22 cellular contexts compared by ENCODE assay signal in genomic region chr4:7342581-7343352, GRCh38.
DNase-seq lines count a peak whose midpoint lies in the region; ATAC-seq and TF ChIP-seq lines count a peak whose summit lies in the region.
"Had no signal": no experiment of that assay in that cellular context is flagged by ENCODE, and none has a peak within 500 bp of the region (broad histone marks: within the 10 kb centered on the region; RNA-seq: fewer than 3 reads in every experiment).

No MANE protein-coding gene starts in this region.

- peaks cover 13% of the 10 kb centered on the region for H3K27me3 ChIP-seq in IMR-90 (ENCODE audit: control insufficient read depth, insufficient read depth, low read length)

- H3K27ac Mint-ChIP-seq in nephron progenitor cell = peak overlapping the region; percentile 40
- no peak overlapping the region for H3K27ac Mint-ChIP-seq in activated CD4-positive, alpha-beta T cell treated with anti-CD3 and anti-CD28 coated beads for 36 hours
- H3K27ac Mint-ChIP-seq: CD14-positive monocyte, IgD-negative memory B cell had no signal

- H3K36me3 ChIP-seq in IMR-90 (ENCODE audit: control insufficient read depth, insufficient read depth, low read length) = no peaks in the 10 kb centered on the region

- DNase-seq in COR-L47 (lab: John Stamatoyannopoulos, UW) (peak; percentile 24), IMR-90 (no peak), cerebellum (ENCODE audit: low spot score) (peak; percentile 78), nephron progenitor cell (no peak), putamen (ENCODE audit: low spot score) (no peak)
- no peak for DNase-seq in activated CD4-positive, alpha-beta T cell treated with anti-CD3 and anti-CD28 coated beads for 36 hours
- DNase-seq: ACHN, AML-193, Calu3, DMS79 treated with DMSO at 0.1 percent for 48 hours, Kasumi-1, MM.1S, NCI-H1105 treated with DMSO at 0.1 percent for 48 hours, NCI-H1694 treated with DMSO at 0.1 percent for 48 hours, NCI-H2171 treated with DMSO at 0.1 percent for 48 hours, NCI-H446 treated with DMSO at 0.1 percent for 48 hours, NCI-H82 had no signal

- H3K4me3 Mint-ChIP-seq in nephron progenitor cell = no peak overlapping the region
- no peak overlapping the region for H3K4me3 Mint-ChIP-seq in activated CD4-positive, alpha-beta T cell treated with anti-CD3 and anti-CD28 coated beads for 36 hours
- H3K4me3 Mint-ChIP-seq: CD14-positive monocyte, IgD-negative memory B cell had no signal

- H2AK9ac ChIP-seq in IMR-90 (replicated peaks; ENCODE audit: low read depth, low read length, poor library complexity) = peak overlapping the region; percentile 50

- H4K8ac ChIP-seq in IMR-90 (ENCODE audit: low read depth in 2 of 2, low read length in 2 of 2) = no peak overlapping the region

- in situ Hi-C loops in IMR-90 (cut with MboI; ENCODE audit: low sequenced_read_pairs) = no loop called here

- ATAC-seq in IMR-90 (ENCODE audit: low read depth) = no peak
- no peak for ATAC-seq in activated CD4-positive, alpha-beta T cell treated with anti-CD3 and anti-CD28 coated beads for 36 hours
- ATAC-seq in GM19023 (IDR thresholded peaks at IDR 0.05; ENCODE audit: unreplicated experiment) = no peak
- ATAC-seq: HCT116 had no signal

- 78% methylated on average over 15 of the region's 21 CpGs; no CpG with 5 or more reads in 1 of the 2 experiments for WGBS in IMR-90 (ENCODE audit: extremely low coverage in 2 of 2, insufficient read length in 1 of 2), 2 experiments

- peaks cover 3% of the 10 kb centered on the region for H3K27me3 Mint-ChIP-seq in nephron progenitor cell (ENCODE audit: low read depth, poor library complexity)
- H3K27me3 Mint-ChIP-seq in activated CD4-positive, alpha-beta T cell treated with anti-CD3 and anti-CD28 coated beads for 36 hours = no peaks in the 10 kb centered on the region
- H3K27me3 Mint-ChIP-seq: IgD-negative memory B cell had no signal

- peak overlapping the region; percentile 14 for H2AFZ ChIP-seq in IMR-90 (replicated peaks; ENCODE audit: low read length, poor library complexity)

- no peak for TF ChIP-seq CTCF in IMR-90 (conservative IDR thresholded peaks at IDR 0.05; ENCODE audit: low read depth, low read length)
- TF ChIP-seq CTCF in nephron progenitor cell (IDR thresholded peaks at IDR 0.05) = no peak

- no peak overlapping the region for H2BK15ac ChIP-seq in IMR-90 (ENCODE audit: low read depth, low read length)

- no peak overlapping the region for H3K4me2 ChIP-seq in IMR-90 (ENCODE audit: low read depth, low read length)

- TF ChIP-seq POLR2A in IMR-90 (IDR thresholded peaks at IDR 0.05; ENCODE audit: low read depth, low read length) = no peak

- no peaks in the 10 kb centered on the region for H3K4me1 ChIP-seq in IMR-90 (ENCODE audit: control insufficient read depth, insufficient read depth, low read length)

- no peak overlapping the region for H2BK20ac ChIP-seq in IMR-90 (ENCODE audit: low read depth, low read length)

- CTCF ChIA-PET in IMR-90 (lab: Yijun Ruan, JAX) = no interaction called here
- CTCF ChIA-PET in activated CD4-positive, alpha-beta T cell treated with anti-CD3 and anti-CD28 coated beads for 36 hours (lab: Charles Lee) = interaction anchor here (1.2 kb wide), 1 partner anchor 8 kb away, joined by 5 read pairs; no protein-coding TSS in a partner anchor

- no peak overlapping the region for H3K4ac ChIP-seq in IMR-90 (ENCODE audit: low read depth, low read length)

- intact Hi-C loops in IMR-90 (cut with micrococcal nuclease) = no loop called here
- intact Hi-C loops in activated CD4-positive, alpha-beta T cell treated with anti-CD3 and anti-CD28 coated beads for 36 hours (cut with DNase I, micrococcal nuclease) = no loop called here

- H3K56ac ChIP-seq in IMR-90 (ENCODE audit: extremely low read depth, insufficient read depth, low read length) = no peak overlapping the region

- no peak overlapping the region for H3K18ac ChIP-seq in IMR-90 (ENCODE audit: low read depth, low read length)

- TF ChIP-seq RAD21 in IMR-90 (IDR thresholded peaks at IDR 0.05; ENCODE audit: low read length) = no peak

- H3K14ac ChIP-seq in IMR-90 (replicated peaks; ENCODE audit: low read depth, low read length) = no peak overlapping the region

- POLR2A ChIA-PET in IMR-90 (lab: Charles Lee; ENCODE audit: unreplicated experiment) = no interaction called here
- POLR2A ChIA-PET in activated CD4-positive, alpha-beta T cell treated with anti-CD3 and anti-CD28 coated beads for 36 hours (lab: Charles Lee) = no interaction called here

- H3K4me1 Mint-ChIP-seq in nephron progenitor cell = peaks cover 31% of the 10 kb centered on the region
- no peaks in the 10 kb centered on the region for H3K4me1 Mint-ChIP-seq in activated CD4-positive, alpha-beta T cell treated with anti-CD3 and anti-CD28 coated beads for 36 hours
- H3K4me1 Mint-ChIP-seq: CD14-positive monocyte, IgD-negative memory B cell had no signal

- no peak overlapping the region for H4K91ac ChIP-seq in IMR-90 (ENCODE audit: insufficient read depth, low read depth, low read length)

- peaks cover 14% of the 10 kb centered on the region for H3K36me3 Mint-ChIP-seq in nephron progenitor cell (ENCODE audit: low read depth)
- H3K36me3 Mint-ChIP-seq in activated CD4-positive, alpha-beta T cell treated with anti-CD3 and anti-CD28 coated beads for 36 hours (ENCODE audit: low read depth) = no peaks in the 10 kb centered on the region
- H3K36me3 Mint-ChIP-seq: CD14-positive monocyte, IgD-negative memory B cell had no signal

- no peaks in the 10 kb centered on the region for H3K9me1 ChIP-seq in IMR-90 (ENCODE audit: insufficient read depth, low read length)

- no peak overlapping the region for H2AK5ac ChIP-seq in IMR-90 (ENCODE audit: low read depth, low read length)

- no peak overlapping the region for H3K4me3 ChIP-seq in IMR-90 (ENCODE audit: insufficient read depth, low read depth, low read length)
- H3K4me3 ChIP-seq: SK-N-MC had no signal

- no peak overlapping the region for H4K5ac ChIP-seq in IMR-90 (ENCODE audit: low read depth, low read length)

- dilution Hi-C loops in IMR-90 (cut with HindIII; ENCODE audit: low sequenced_read_pairs, unreplicated experiment) = no loop called here

- no peak overlapping the region for H3K9ac ChIP-seq in IMR-90 (ENCODE audit: low read depth, low read length)

- H3K9me3 Mint-ChIP-seq in nephron progenitor cell = peaks cover 20% of the 10 kb centered on the region
- peaks cover 10% of the 10 kb centered on the region for H3K9me3 Mint-ChIP-seq in activated CD4-positive, alpha-beta T cell treated with anti-CD3 and anti-CD28 coated beads for 36 hours (ENCODE audit: low read depth)

- BruUV-seq in IMR-90 (replicated peaks; lab: Mats Ljungman, UMichigan) = no TSS peak

- no peak overlapping the region for H3K27ac ChIP-seq in IMR-90 (ENCODE audit: insufficient read depth, low read length)
- H3K27ac ChIP-seq: SK-N-MC had no signal

- no peaks in the 10 kb centered on the region for H4K20me1 ChIP-seq in IMR-90 (ENCODE audit: insufficient read depth, low read length)

- H3K79me1 ChIP-seq in IMR-90 (ENCODE audit: low read depth in 1 of 2, low read length in 2 of 2) = no peaks in the 10 kb centered on the region

- H2BK5ac ChIP-seq in IMR-90 (ENCODE audit: low read depth, low read length, poor library complexity, severe bottlenecking) = no peak overlapping the region

- no peak overlapping the region for H3K23ac ChIP-seq in IMR-90 (ENCODE audit: low read depth, low read length)

- peaks cover 8% of the 10 kb centered on the region; the same call in 1 of the 2 replicates for H3K9me3 ChIP-seq in IMR-90 (ENCODE audit: control insufficient read depth, insufficient read depth, low read length)

- no peak overlapping the region for H2BK120ac ChIP-seq in IMR-90 (ENCODE audit: low read depth, low read length)

TF ChIP-seq in IMR-90, 13 proteins besides CTCF, POLR2A, EP300 and RAD21:
- TF ChIP-seq SMC3 (IDR thresholded peaks at IDR 0.05; ENCODE audit: low read depth, low read length) (no peak), CHD1 (IDR thresholded peaks at IDR 0.05; ENCODE audit: low read depth, low read length) (no peak), MAFK (IDR thresholded peaks at IDR 0.05; ENCODE audit: low read depth, low read length) (no peak), FOS (IDR thresholded peaks at IDR 0.05; ENCODE audit: low read depth, low read length) (no peak), CEBPB (IDR thresholded peaks at IDR 0.05; ENCODE audit: low read depth, low read length) (no peak)

Comparison
In these comparisons a context has a peak if more than half of its experiments do, and no peak if none do; other contexts are left out.
1. DNase-seq: peak in COR-L47 (single experiment) and cerebellum (single experiment); none in IMR-90 (single experiment), nephron progenitor cell (single experiment), activated CD4-positive, alpha-beta T cell treated with anti-CD3 and anti-CD28 coated beads for 36 hours (single experiment) and putamen (single experiment).